In the genomic region with DNA sequence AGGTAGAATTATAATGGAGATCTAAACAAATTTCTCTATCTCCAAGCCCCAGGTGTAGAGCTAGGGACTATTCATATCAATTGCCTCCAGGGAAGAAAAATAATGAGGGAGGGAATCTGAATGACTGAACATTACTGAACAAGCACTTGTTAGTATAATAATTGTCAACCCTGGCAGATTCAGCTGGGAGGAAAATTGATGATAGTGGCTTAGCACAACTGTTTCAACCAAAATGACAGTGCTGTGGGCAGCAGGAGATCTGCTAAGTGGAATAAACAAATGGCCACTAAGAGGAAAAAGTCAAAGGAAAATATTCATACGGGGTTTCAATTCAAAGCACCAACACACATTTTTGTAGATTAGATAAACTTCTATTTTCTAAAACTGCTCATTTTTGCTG, we compare ENCODE assay signal across 23 cellular contexts.
"Had no signal": no experiment of that assay in that cellular context is flagged by ENCODE, and none has a peak within 500 bp of the region (broad histone marks: within the 10 kb centered on the region; RNA-seq: fewer than 3 reads in every experiment).

No MANE protein-coding gene starts in this region.

- H3K4me3 ChIP-seq: esophagus muscularis mucosa, left ventricle myocardium inferior, sigmoid colon, testis, vagina had no signal

- H3K27me3 ChIP-seq: esophagus muscularis mucosa, sigmoid colon, testis, vagina had no signal

- FAIRE-seq: colon, frontal cortex, TTC549 had no signal

- H3K27ac ChIP-seq: esophagus muscularis mucosa, left ventricle myocardium inferior, sigmoid colon, testis, vagina had no signal

- H3K36me3 Mint-ChIP-seq: brain; stimulated activated naive B cell treated with anti-CD40 and anti-IgM and Interleukin-4, amounts not matched to agents 10 μg/mL and 1 μg/mL and 100 μg/mL, for 72 hours had no signal

- H3K27me3 Mint-ChIP-seq: activated T-helper 17 cell treated with anti-CD3 and anti-CD28 coated beads, Interleukin-2, amount 50 U/mL, for 72 hours; central memory CD8-positive, alpha-beta T cell; effector memory CD8-positive, alpha-beta T cell; naive thymus-derived CD4-positive, alpha-beta T cell; stimulated activated naive B cell treated with anti-CD40 and anti-IgM and Interleukin-4, amounts not matched to agents 10 μg/mL and 1 μg/mL and 100 μg/mL, for 72 hours had no signal

- H3K27ac Mint-ChIP-seq: activated naive CD4-positive, alpha-beta T cell treated with anti-CD3 and anti-CD28 coated beads, Interleukin-2, amount 50 U/mL, for 72 hours; activated T-helper 17 cell treated with anti-CD3 and anti-CD28 coated beads, Interleukin-2, amount 50 U/mL, for 72 hours; brain; effector memory CD8-positive, alpha-beta T cell; naive thymus-derived CD4-positive, alpha-beta T cell; stimulated activated naive B cell treated with anti-CD40 and anti-IgM and Interleukin-4, amounts not matched to agents 10 μg/mL and 1 μg/mL and 100 μg/mL, for 72 hours had no signal

- H3K4me3 Mint-ChIP-seq: activated T-helper 17 cell treated with anti-CD3 and anti-CD28 coated beads, Interleukin-2, amount 50 U/mL, for 72 hours; brain; central memory CD8-positive, alpha-beta T cell; effector memory CD8-positive, alpha-beta T cell; naive thymus-derived CD4-positive, alpha-beta T cell; stimulated activated naive B cell treated with anti-CD40 and anti-IgM and Interleukin-4, amounts not matched to agents 10 μg/mL and 1 μg/mL and 100 μg/mL, for 72 hours had no signal

- H3K4me1 ChIP-seq: esophagus muscularis mucosa, left ventricle myocardium inferior, sigmoid colon, testis, vagina had no signal

- DNase-seq: activated CD4-positive, alpha-beta T cell treated with anti-CD3 and anti-CD28 coated beads for 1 hour; activated CD4-positive, alpha-beta T cell treated with anti-CD3 and anti-CD28 coated beads, Interleukin-2, amount 50 U/mL, for 1 hour; activated T-cell treated with anti-CD3 and anti-CD28 coated beads, Interleukin-2, amount 50 U/mL, for 1 hour; aorta; effector memory CD8-positive, alpha-beta T cell; hippocampal formation; left ventricle myocardium inferior; naive thymus-derived CD4-positive, alpha-beta T cell; sigmoid colon; stimulated activated CD4-positive, alpha-beta T cell treated with anti-CD3 and anti-CD28 coated beads, Interleukin-2, amount 100 ng/mL, for 48 hours; stimulated activated CD8-positive, alpha-beta memory T cell treated with anti-CD3 and anti-CD28 coated beads, Interleukin-4, amount 100 ng/mL, for 48 hours; stimulated activated naive B cell treated with anti-CD40 and anti-IgM and Interleukin-4, amounts not matched to agents 10 μg/mL and 1 μg/mL and 100 μg/mL, for 72 hours; testis; trophoblast cell had no signal

- H3K9me3 ChIP-seq: esophagus muscularis mucosa, sigmoid colon, testis, vagina had no signal

- H3K36me3 ChIP-seq: esophagus muscularis mucosa, left ventricle myocardium inferior, sigmoid colon, vagina had no signal

- ATAC-seq: activated naive CD4-positive, alpha-beta T cell treated with anti-CD3 and anti-CD28 coated beads, Interleukin-2, amount 50 U/mL, for 72 hours; activated T-helper 17 cell treated with anti-CD3 and anti-CD28 coated beads, Interleukin-2, amount 50 U/mL, for 72 hours; effector memory CD8-positive, alpha-beta T cell; naive thymus-derived CD4-positive, alpha-beta T cell; stimulated activated naive B cell treated with anti-CD40 and anti-IgM and Interleukin-4, amounts not matched to agents 10 μg/mL and 1 μg/mL and 100 μg/mL, for 72 hours had no signal

- H3K4me1 Mint-ChIP-seq: activated T-helper 17 cell treated with anti-CD3 and anti-CD28 coated beads, Interleukin-2, amount 50 U/mL, for 72 hours; central memory CD8-positive, alpha-beta T cell; naive thymus-derived CD4-positive, alpha-beta T cell; stimulated activated naive B cell treated with anti-CD40 and anti-IgM and Interleukin-4, amounts not matched to agents 10 μg/mL and 1 μg/mL and 100 μg/mL, for 72 hours had no signal
